7 cellular contexts compared by ENCODE assay signal in genomic region chr17:64799543-64800188, GRCh38.
A peak's percentile ranks its signal among the peaks of the same experiment; 100 is the strongest.
DNase-seq lines count a peak whose midpoint lies in the region; ATAC-seq and TF ChIP-seq lines count a peak whose summit lies in the region.
"Not testable (repeated sequence)": the region's sequence is repeated elsewhere in the genome, so short reads cannot be mapped to it uniquely, and the experiment has no call there.

No MANE protein-coding gene starts in this region.

- H3F3A ChIP-seq in DOHH2 (ENCODE audit: control insufficient read depth, insufficient read depth); Loucy (ENCODE audit: low read depth); SK-N-SH (replicated peaks; ENCODE audit: insufficient read depth): not testable (repeated sequence)

- H3K9me3 Mint-ChIP-seq in activated B cell treated with CpG ODN at 0.5 μM for 24 hours; MCF 10A (ENCODE audit: unreplicated experiment); stimulated activated effector memory CD8-positive, alpha-beta T cell treated with anti-CD3 and anti-CD28 coated beads, Interleukin-12 subunit alpha, Interleukin-12 subunit beta, amount 100 ng/mL, for 72 hours: not testable (repeated sequence)

- H2AFZ ChIP-seq in Loucy (ENCODE audit: low read length); SK-N-SH (ENCODE audit: low read depth): not testable (repeated sequence)

- not testable (repeated sequence) for H3K4me3 ChIP-seq in DOHH2 (ENCODE audit: low read length); Loucy (ENCODE audit: low read length, poor library complexity, severe bottlenecking); SK-N-SH (ENCODE audit: low read depth in 2 of 2, low read length in 1 of 2)

- intact Hi-C loops in activated B cell treated with CpG ODN at 0.5 μM for 24 hours (cut with micrococcal nuclease); MCF 10A (cut with micrococcal nuclease); head of caudate nucleus (cut with DNase I): not testable (repeated sequence)

- H3K9me3 ChIP-seq in DOHH2 (ENCODE audit: control insufficient read depth, insufficient read depth, low read length); Loucy (ENCODE audit: insufficient read depth, low read depth, low read length); SK-N-SH: not testable (repeated sequence)

- not testable (repeated sequence) for TF ChIP-seq RAD21 in SK-N-SH (IDR thresholded peaks at IDR 0.05; ENCODE audit: low read length)

- H3K4me3 Mint-ChIP-seq in activated B cell treated with CpG ODN at 0.5 μM for 24 hours; MCF 10A (ENCODE audit: unreplicated experiment); stimulated activated effector memory CD8-positive, alpha-beta T cell treated with anti-CD3 and anti-CD28 coated beads, Interleukin-12 subunit alpha, Interleukin-12 subunit beta, amount 100 ng/mL, for 72 hours: not testable (repeated sequence)

- not testable (repeated sequence) for H3K27me3 Mint-ChIP-seq in activated B cell treated with CpG ODN at 0.5 μM for 24 hours; MCF 10A (ENCODE audit: insufficient read depth, unreplicated experiment)

- H3K4me1 ChIP-seq in DOHH2 (ENCODE audit: control insufficient read depth, low read length) (peaks cover 24% of the 10 kb centered on the region), Loucy (ENCODE audit: insufficient read depth, low read length, poor library complexity, severe bottlenecking) (peaks cover 13% of the 10 kb centered on the region)
- H3K4me1 ChIP-seq in SK-N-SH (ENCODE audit: control insufficient read depth in 1 of 2, insufficient read depth in 2 of 2, low read depth in 1 of 2, low read length in 1 of 2), result not testable (repeated sequence)

- H3K4me2 ChIP-seq in DOHH2 (ENCODE audit: low read length) (0 out of 2 replicates have a peak overlapping the region, but pooled peaks have one; percentile 27), Loucy (ENCODE audit: low read depth, low read length, poor library complexity, severe bottlenecking) (peak overlapping the region; percentile 8)
- H3K4me2 ChIP-seq in SK-N-SH, result not testable (repeated sequence)

- H3K36me3 Mint-ChIP-seq in activated B cell treated with CpG ODN at 0.5 μM for 24 hours (ENCODE audit: low read depth) (peaks cover 28% of the 10 kb centered on the region), MCF 10A (ENCODE audit: insufficient read depth, unreplicated experiment) (peaks cover 47% of the 10 kb centered on the region)
- peaks cover 56% of the 10 kb centered on the region for H3K36me3 Mint-ChIP-seq in stimulated activated effector memory CD8-positive, alpha-beta T cell treated with anti-CD3 and anti-CD28 coated beads, Interleukin-12 subunit alpha, Interleukin-12 subunit beta, amount 100 ng/mL, for 72 hours

- H3K27ac Mint-ChIP-seq in activated B cell treated with CpG ODN at 0.5 μM for 24 hours, result peak overlapping the region; percentile 31
- peak overlapping the region; percentile 46 for H3K27ac Mint-ChIP-seq in MCF 10A (ENCODE audit: low read depth, unreplicated experiment)
- peak overlapping the region; percentile 71 for H3K27ac Mint-ChIP-seq in stimulated activated effector memory CD8-positive, alpha-beta T cell treated with anti-CD3 and anti-CD28 coated beads, Interleukin-12 subunit alpha, Interleukin-12 subunit beta, amount 100 ng/mL, for 72 hours

- not testable (repeated sequence) for H3K27me3 ChIP-seq in DOHH2 (ENCODE audit: control insufficient read depth, low read length); Loucy (ENCODE audit: insufficient read depth, low read length, poor library complexity, severe bottlenecking); SK-N-SH (ENCODE audit: insufficient read depth)

- not testable (repeated sequence) for ATAC-seq in activated B cell treated with CpG ODN at 0.5 μM for 24 hours (ENCODE audit: low read depth); stimulated activated effector memory CD8-positive, alpha-beta T cell treated with anti-CD3 and anti-CD28 coated beads, Interleukin-12 subunit alpha, Interleukin-12 subunit beta, amount 100 ng/mL, for 72 hours

- H3K4me1 Mint-ChIP-seq in activated B cell treated with CpG ODN at 0.5 μM for 24 hours (peaks cover 23% of the 10 kb centered on the region), MCF 10A (ENCODE audit: insufficient read depth, unreplicated experiment) (peaks cover 10% of the 10 kb centered on the region)
- H3K4me1 Mint-ChIP-seq in stimulated activated effector memory CD8-positive, alpha-beta T cell treated with anti-CD3 and anti-CD28 coated beads, Interleukin-12 subunit alpha, Interleukin-12 subunit beta, amount 100 ng/mL, for 72 hours, result peaks cover 27% of the 10 kb centered on the region

- DNase-seq in SK-N-SH (peak; percentile 8), head of caudate nucleus (peak in 40 of 42 donors; percentile 40 to 90 (median 72))
- DNase-seq in activated B cell treated with CpG ODN at 0.5 μM for 24 hours; MCF 10A (ENCODE audit: unreplicated experiment); stimulated activated effector memory CD8-positive, alpha-beta T cell treated with anti-CD3 and anti-CD28 coated beads, Interleukin-12 subunit alpha, Interleukin-12 subunit beta, amount 100 ng/mL, for 72 hours (ENCODE audit: low spot score in 2 of 2): not testable (repeated sequence)

- 94% methylated on average over 5 of the region's 13 CpGs for WGBS in SK-N-SH (ENCODE audit: low lambda C conversion rate)

- not testable (repeated sequence) for H4K20me1 ChIP-seq in DOHH2 (ENCODE audit: control insufficient read depth, insufficient read depth, low read depth, low read length); Loucy (ENCODE audit: insufficient read depth, low read length, poor library complexity, severe bottlenecking); SK-N-SH (ENCODE audit: insufficient read depth)

- TF ChIP-seq EP300 in SK-N-SH (IDR thresholded peaks at IDR 0.05; ENCODE audit: borderline replicate concordance in 1 of 2, low read depth in 1 of 2, low read length in 1 of 2), result not testable (repeated sequence)

- not testable (repeated sequence) for BruUV-seq in MCF 10A (replicated peaks; lab: Mats Ljungman, UMichigan)

- H3K9ac ChIP-seq in Loucy (ENCODE audit: low read depth, low read length, poor library complexity, severe bottlenecking), result peak overlapping the region; percentile 43
- H3K9ac ChIP-seq in SK-N-SH, result not testable (repeated sequence)

- POLR2A ChIA-PET in SK-N-SH (lab: Yijun Ruan, JAX); activated B cell treated with CpG ODN at 0.5 μM for 24 hours (lab: Charles Lee); MCF 10A (lab: Yijun Ruan, JAX): not testable (repeated sequence)

- H3K79me2 ChIP-seq in DOHH2 (ENCODE audit: control insufficient read depth, low read length); Loucy (ENCODE audit: insufficient read depth, low read length); SK-N-SH (ENCODE audit: insufficient read depth): not testable (repeated sequence)

- not testable (repeated sequence) for H3K27ac ChIP-seq in DOHH2 (ENCODE audit: low read depth, low read length); SK-N-SH (ENCODE audit: low read depth in 2 of 2, low read length in 1 of 2)

- CTCF ChIA-PET in SK-N-SH (lab: Yijun Ruan, JAX); activated B cell treated with CpG ODN at 0.5 μM for 24 hours (lab: Charles Lee); MCF 10A (lab: Yijun Ruan, JAX): not testable (repeated sequence)

- TF ChIP-seq CTCF in DOHH2 (IDR thresholded peaks at IDR 0.05; ENCODE audit: low read depth, low read length, poor library complexity, severe bottlenecking); Loucy (conservative IDR thresholded peaks at IDR 0.05; ENCODE audit: low read length); SK-N-SH (IDR thresholded peaks at IDR 0.05); activated B cell treated with CpG ODN at 0.5 μM for 24 hours (IDR thresholded peaks at IDR 0.05); MCF 10A (IDR thresholded peaks at IDR 0.05; ENCODE audit: unreplicated experiment): not testable (repeated sequence)

- H3K36me3 ChIP-seq in DOHH2 (ENCODE audit: control insufficient read depth, low read length); Loucy (ENCODE audit: insufficient read depth, low read length): not testable (repeated sequence)
- H3K36me3 ChIP-seq in SK-N-SH (replicated peaks in 1 of 2; ENCODE audit: control insufficient read depth in 1 of 2, insufficient read depth in 2 of 2, low read length in 1 of 2), result peaks cover 12 to 13% of the 10 kb centered on the region in 2 experiments

- H3K9me2 ChIP-seq in DOHH2 (replicated peaks; ENCODE audit: control insufficient read depth, low read length); Loucy (replicated peaks; ENCODE audit: low read depth, low read length); SK-N-SH: not testable (repeated sequence)
